ENCODE assay signal across 8 cellular contexts in genomic region chr9:112180387-112180881, GRCh38. TPM values are rescaled to one million over a fixed set of nuclear protein-coding genes. Genes with fewer than 3 reads are reported as not detected.
DNase-seq lines count a peak whose midpoint lies in the region; ATAC-seq, FAIRE-seq and TF ChIP-seq lines count a peak whose summit lies in the region.

No MANE protein-coding gene starts in this region.

- H3K27me3 Mint-ChIP-seq in activated naive CD4-positive, alpha-beta T cell treated with anti-CD3 and anti-CD28 coated beads, Interleukin-2, amount 50 U/mL, for 24 hours = no peaks in the 10 kb centered on the region

- DNase-seq in GM12892 (ENCODE audit: insufficient read length) (no peak), MV-4-11 (lab: John Stamatoyannopoulos, UW) (peak; percentile 47), medulla oblongata (ENCODE audit: extremely low spot score) (no peak), hippocampal formation (lab: John Stamatoyannopoulos, UW) (no peak), Ammon's horn (ENCODE audit: low spot score) (no peak)
- peak; percentile 62 for DNase-seq in stimulated activated CD4-positive, alpha-beta T cell treated with anti-CD3 and anti-CD28 coated beads, Interleukin-15, amount 100 ng/mL, for 24 hours

- no peak for TF ChIP-seq POLR2A in GM12892 (IDR thresholded peaks at IDR 0.05; ENCODE audit: low read depth, low read length)

- H3K4me3 Mint-ChIP-seq in activated naive CD4-positive, alpha-beta T cell treated with anti-CD3 and anti-CD28 coated beads, Interleukin-2, amount 50 U/mL, for 24 hours = no peak overlapping the region

- peaks cover 55% of the 10 kb centered on the region for H3K4me1 Mint-ChIP-seq in activated naive CD4-positive, alpha-beta T cell treated with anti-CD3 and anti-CD28 coated beads, Interleukin-2, amount 50 U/mL, for 24 hours

- no peaks in the 10 kb centered on the region for H3K36me3 Mint-ChIP-seq in activated naive CD4-positive, alpha-beta T cell treated with anti-CD3 and anti-CD28 coated beads, Interleukin-2, amount 50 U/mL, for 24 hours

- H3K27ac Mint-ChIP-seq in activated naive CD4-positive, alpha-beta T cell treated with anti-CD3 and anti-CD28 coated beads, Interleukin-2, amount 50 U/mL, for 24 hours = peak overlapping the region; percentile 85

- H3K9me3 Mint-ChIP-seq in activated naive CD4-positive, alpha-beta T cell treated with anti-CD3 and anti-CD28 coated beads, Interleukin-2, amount 50 U/mL, for 24 hours = peaks cover 8% of the 10 kb centered on the region

- ATAC-seq in GM18861 (IDR thresholded peaks at IDR 0.05; ENCODE audit: unreplicated experiment) = no peak

- peak; percentile 51 for FAIRE-seq in GM12892 (lab: Jason Lieb, UNC)

RNA-seq across cellular contexts. Expression of gene SUSD1, which starts 5.3 kb away (rescaled TPM):
- 4.8 TPM for polyA plus RNA-seq in GM12892 (2012; ENCODE audit: missing spikeins)

Comparison
In these comparisons a context has a peak if more than half of its experiments do, and no peak if none do; other contexts are left out.
1. DNase-seq: peak in MV-4-11 (single experiment) and stimulated activated CD4-positive, alpha-beta T cell treated with anti-CD3 and anti-CD28 coated beads, Interleukin-15, amount 100 ng/mL, for 24 hours (single experiment); none in GM12892 (single experiment), medulla oblongata (single experiment), hippocampal formation (0 of 2) and Ammon's horn (single experiment).